ENCODE assay signal across 12 cellular contexts in the genomic region with DNA sequence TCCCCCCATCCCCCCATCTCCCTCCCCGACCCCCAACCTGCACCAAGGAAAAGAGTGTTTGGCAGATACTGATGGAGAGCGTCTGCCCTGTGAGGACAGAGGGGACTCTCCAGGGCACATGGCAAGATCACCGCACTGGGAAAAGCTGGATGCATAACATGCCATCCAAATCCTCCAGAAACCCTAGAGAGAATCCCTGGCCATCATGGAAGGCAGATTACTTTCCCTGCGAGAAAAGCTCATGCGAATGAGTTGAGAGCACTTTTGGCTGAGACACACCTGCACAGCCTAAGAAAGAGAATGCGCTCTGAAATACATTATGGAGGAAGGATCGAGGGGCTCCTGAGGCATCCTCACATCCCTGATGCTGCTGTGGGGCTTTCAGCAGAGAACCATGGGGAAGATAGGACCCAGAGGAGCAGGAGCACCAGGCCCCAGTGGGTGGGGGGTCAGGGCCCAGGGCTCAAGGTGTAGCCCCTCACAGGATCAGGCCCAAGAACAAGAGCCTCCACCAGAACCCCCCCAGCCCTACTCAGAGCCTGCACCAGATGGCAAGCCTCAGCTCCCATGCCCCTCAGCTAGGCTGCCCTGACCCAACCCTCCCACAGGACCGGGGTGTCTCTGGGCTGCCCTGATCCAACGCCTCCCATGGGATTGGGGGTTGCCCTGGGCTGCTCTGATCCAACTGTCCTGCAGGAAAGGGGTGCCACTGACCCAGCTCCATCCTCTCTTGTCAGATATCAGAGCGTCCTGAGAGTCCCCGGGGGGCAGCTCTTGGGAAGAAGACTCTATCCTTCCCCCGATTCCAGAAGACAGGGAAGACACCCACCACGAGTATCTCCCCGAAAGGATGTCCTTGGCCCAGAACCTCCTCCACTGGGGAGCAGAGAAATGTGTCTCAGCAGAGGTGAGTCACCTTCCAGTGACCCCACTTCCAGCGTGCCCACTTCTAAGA.
"Had no signal": no experiment of that assay in that cellular context is flagged by ENCODE, and none has a peak within 500 bp of the region (broad histone marks: within the 10 kb centered on the region; RNA-seq: fewer than 3 reads in every experiment).

No MANE protein-coding gene starts in this region.

- H3K27ac ChIP-seq: left lung, sigmoid colon, spleen, VCaP had no signal

- H3K4me1 ChIP-seq: left lung, sigmoid colon, spleen had no signal

- ATAC-seq: esophagus mucosa; left lung; natural killer cell treated with Interleukin-12 subunit alpha and Interleukin-12 subunit beta and Interleukin-15 and Interleukin-18, amount 100 ng/mL, for 72 hours had no signal

- DNase-seq: activated CD4-positive, alpha-beta T cell treated with anti-CD3 and anti-CD28 coated beads for 1 hour; activated CD4-positive, alpha-beta T cell treated with anti-CD3 and anti-CD28 coated beads, Interleukin-2, amount 50 U/mL, for 48 hours; activated naive CD4-positive, alpha-beta T cell treated with anti-CD3 and anti-CD28 coated beads, Interleukin-2, amount 50 U/mL, for 16 hours; activated T-cell treated with anti-CD3 and anti-CD28 coated beads for 4 hours; left lung; mesenchymal stem cell; sigmoid colon; SK-N-SH; spleen had no signal

- H3K4me3 ChIP-seq: left lung, sigmoid colon, spleen had no signal

- H3K9me3 ChIP-seq: left lung, sigmoid colon, SK-N-SH, spleen had no signal

- H3K36me3 ChIP-seq: left lung, sigmoid colon, spleen had no signal

- H3K27me3 ChIP-seq: sigmoid colon had no signal
